ENCODE assay signal across 13 cellular contexts in the genomic region with DNA sequence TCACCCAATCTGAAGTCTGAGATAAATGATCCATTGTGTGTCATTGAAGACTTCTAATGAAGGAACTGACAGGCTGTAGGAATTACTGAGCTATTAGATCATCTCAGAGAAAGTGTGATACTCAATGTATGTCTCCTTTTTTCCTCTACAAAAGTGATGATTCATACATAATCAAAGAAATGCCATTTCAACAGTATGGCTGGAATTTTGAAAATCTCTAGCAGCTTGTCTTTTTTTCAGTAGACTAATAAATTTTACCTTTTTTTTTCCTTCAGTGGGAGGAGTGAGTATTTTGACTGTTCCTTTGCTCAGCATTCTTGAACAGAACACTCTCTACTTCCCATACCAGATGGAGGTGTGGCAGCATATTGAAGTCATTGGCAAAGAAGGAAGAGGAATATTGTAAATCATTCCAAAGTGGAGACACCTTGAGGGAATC.
DNase-seq lines count a peak whose midpoint lies in the region; ATAC-seq and TF ChIP-seq lines count a peak whose summit lies in the region.
"Had no signal": no experiment of that assay in that cellular context is flagged by ENCODE, and none has a peak within 500 bp of the region (broad histone marks: within the 10 kb centered on the region; RNA-seq: fewer than 3 reads in every experiment).

No MANE protein-coding gene starts in this region.

- peak; percentile 1 for DNase-seq in Daoy (ENCODE audit: low read depth)
- DNase-seq in RKO (ENCODE audit: low spot score) = peak; percentile 40
- DNase-seq in fibroblast of the aortic adventitia (ENCODE audit: low read depth) = peak; percentile 63
- DNase-seq in retina = peak; percentile 25
- no peak for DNase-seq in NCI-H2227 treated with DMSO at 0.1 percent for 48 hours (lab: John Stamatoyannopoulos, UW)
- no peak for DNase-seq in NCI-H1092 (lab: John Stamatoyannopoulos, UW)
- no peak for DNase-seq in SIG-M5 (lab: John Stamatoyannopoulos, UW)
- DNase-seq: cortex of kidney; GOT3; NCI-H187 treated with DMSO at 0.1 percent for 48 hours; stimulated activated CD4-positive, alpha-beta T cell treated with anti-CD3 and anti-CD28 coated beads, Interleukin-2, amount 100 ng/mL, for 24 hours; stimulated activated naive CD4-positive, alpha-beta T cell had no signal

- no peak overlapping the region for H3K4me3 ChIP-seq in fibroblast of the aortic adventitia (ENCODE audit: low read depth, low read length)

- ATAC-seq in HG03108 (IDR thresholded peaks at IDR 0.05; ENCODE audit: unreplicated experiment) = no peak

- TF ChIP-seq CTCF in fibroblast of the aortic adventitia (IDR thresholded peaks at IDR 0.05; ENCODE audit: insufficient read depth, low read length) = no peak

Comparison
In these comparisons a context has a peak if more than half of its experiments do, and no peak if none do; other contexts are left out.
1. DNase-seq: peak in Daoy (single experiment), RKO (single experiment), fibroblast of the aortic adventitia (single experiment) and retina (single experiment); none in NCI-H2227 treated with DMSO at 0.1 percent for 48 hours (single experiment), NCI-H1092 (single experiment) and SIG-M5 (single experiment).